In genomic region chr21:29024474-29025327, GRCh38 we compare ENCODE assay signal across 1 cellular context.
TF ChIP-seq lines count a peak whose summit lies in the region.

USP16 (plus strand) TSS chr21:29024668; CDS start chr21:29027914, 3,246 bp downstream.

TF ChIP-seq in K562, 482 proteins besides CTCF, POLR2A, EP300 and RAD21 (continued from another document and continues in another):
- peak; percentile 94 for TF ChIP-seq ZBTB40 (IDR thresholded peaks at IDR 0.05)
- TF ChIP-seq ZBTB40 (CRISPR knock-in tag; IDR thresholded peaks at IDR 0.05) = no peak
- TF ChIP-seq RBFOX2 (IDR thresholded peaks at IDR 0.05; ENCODE audit: low read depth, low read length) = peak; percentile 97
- peak in 1 of 2 experiments; percentile 78 for TF ChIP-seq AFF1 (IDR thresholded peaks at IDR 0.05; ENCODE audit: low read depth in 1 of 2, partially characterized antibody in 2 of 2)
- TF ChIP-seq SNRNP70 (optimal IDR thresholded peaks at IDR 0.05; ENCODE audit: low read depth, low read length) = no peak
- TF ChIP-seq RUNX1 (IDR thresholded peaks at IDR 0.05; ENCODE audit: low read depth) = no peak
- TF ChIP-seq TCF3 (CRISPR knock-in tag; IDR thresholded peaks at IDR 0.05) = peak; percentile 21; the same call in 1 of the 2 replicates
- no peak; the same call in 1 of the 2 replicates for TF ChIP-seq CHCHD3 (CRISPR knock-in tag; IDR thresholded peaks at IDR 0.05)
- no peak for TF ChIP-seq NCOA4 (IDR thresholded peaks at IDR 0.05; ENCODE audit: partially characterized antibody)
- no peak; the same call in 1 of the 2 replicates for TF ChIP-seq SMARCE1 (IDR thresholded peaks at IDR 0.05)
- peak; percentile 74 for TF ChIP-seq KDM5B (IDR thresholded peaks at IDR 0.05; ENCODE audit: insufficient replicate concordance, low read depth, low read length)
- no peak for TF ChIP-seq CUX1 (CRISPR knock-in tag; IDR thresholded peaks at IDR 0.05)
- no peak for TF ChIP-seq PHTF2 (CRISPR knock-in tag; IDR thresholded peaks at IDR 0.05)
- no peak for TF ChIP-seq ZNF12 (CRISPR knock-in tag; IDR thresholded peaks at IDR 0.05)
- peak; percentile 79 for TF ChIP-seq SAP30 (IDR thresholded peaks at IDR 0.05; ENCODE audit: borderline replicate concordance, insufficient read depth, low read depth, low read length, poor library complexity, severe bottlenecking)
- TF ChIP-seq ZFPM2 (CRISPR knock-in tag; IDR thresholded peaks at IDR 0.05) = no peak
- peak; percentile 97 for TF ChIP-seq FOS (IDR thresholded peaks at IDR 0.05; ENCODE audit: extremely low read depth, insufficient read length)
- peak; percentile 90 to 91 for TF ChIP-seq NRF1 (conservative IDR thresholded peaks at IDR 0.05 in 1 of 2, IDR thresholded peaks at IDR 0.05 in 1 of 2)
- peak; percentile 96 for TF ChIP-seq POLR2G (IDR thresholded peaks at IDR 0.05; ENCODE audit: low read depth, low read length)
- 0 out of 4 replicates have a peak, but pooled peaks of 1 of the 2 experiments have one; percentile 66 for TF ChIP-seq MLX (CRISPR knock-in tag; conservative IDR thresholded peaks at IDR 0.05)
- no peak; the same call in 1 of the 2 replicates for TF ChIP-seq NR1H2 (CRISPR knock-in tag; IDR thresholded peaks at IDR 0.05)
- peak; percentile 98 for TF ChIP-seq NFYB (IDR thresholded peaks at IDR 0.05; ENCODE audit: extremely low read depth, insufficient read length)
- peak; percentile 99 for TF ChIP-seq PKNOX1 (IDR thresholded peaks at IDR 0.05)
- peak; percentile 83 for TF ChIP-seq TBP (optimal IDR thresholded peaks at IDR 0.05; ENCODE audit: low read depth, low read length)
- TF ChIP-seq SAFB (IDR thresholded peaks at IDR 0.05; ENCODE audit: borderline replicate concordance, low read depth, low read length) = peak; percentile 85; the same call in 1 of the 2 replicates
- TF ChIP-seq ZNF717 (CRISPR knock-in tag; IDR thresholded peaks at IDR 0.05) = 0 out of 2 replicates have a peak, but pooled peaks have one; percentile 39
- no peak for TF ChIP-seq ZC3H8 (IDR thresholded peaks at IDR 0.05)
- TF ChIP-seq MAFK (IDR thresholded peaks at IDR 0.05; ENCODE audit: low read length) = peak; percentile 26
- peak; percentile 76 for TF ChIP-seq L3MBTL2 (IDR thresholded peaks at IDR 0.05)
- 0 out of 2 replicates have a peak, but pooled peaks have one; percentile 12 for TF ChIP-seq ATF4 (CRISPR knock-in tag; IDR thresholded peaks at IDR 0.05)
- peak; percentile 79 for TF ChIP-seq SPI1 (IDR thresholded peaks at IDR 0.05; ENCODE audit: borderline replicate concordance, low read depth, low read length)
- peak; percentile 59 for TF ChIP-seq ZNF263 (CRISPR knock-in tag; IDR thresholded peaks at IDR 0.05; ENCODE audit: borderline replicate concordance)
- TF ChIP-seq SMARCC2 (IDR thresholded peaks at IDR 0.05; ENCODE audit: low read depth) = no peak; the same call in 1 of the 2 replicates
- peak; percentile 94 for TF ChIP-seq SIN3B (IDR thresholded peaks at IDR 0.05; ENCODE audit: low read depth)
- TF ChIP-seq RAD51 (IDR thresholded peaks at IDR 0.05; ENCODE audit: borderline replicate concordance, low read depth) = peak; percentile 46; the same call in 1 of the 2 replicates
- TF ChIP-seq TRIM24 (IDR thresholded peaks at IDR 0.05) = peak in 1 of 2 experiments; percentile 32; a peak in 1 of 4 replicates
